ENCODE assay signal across 14 cellular contexts in the genomic region with DNA sequence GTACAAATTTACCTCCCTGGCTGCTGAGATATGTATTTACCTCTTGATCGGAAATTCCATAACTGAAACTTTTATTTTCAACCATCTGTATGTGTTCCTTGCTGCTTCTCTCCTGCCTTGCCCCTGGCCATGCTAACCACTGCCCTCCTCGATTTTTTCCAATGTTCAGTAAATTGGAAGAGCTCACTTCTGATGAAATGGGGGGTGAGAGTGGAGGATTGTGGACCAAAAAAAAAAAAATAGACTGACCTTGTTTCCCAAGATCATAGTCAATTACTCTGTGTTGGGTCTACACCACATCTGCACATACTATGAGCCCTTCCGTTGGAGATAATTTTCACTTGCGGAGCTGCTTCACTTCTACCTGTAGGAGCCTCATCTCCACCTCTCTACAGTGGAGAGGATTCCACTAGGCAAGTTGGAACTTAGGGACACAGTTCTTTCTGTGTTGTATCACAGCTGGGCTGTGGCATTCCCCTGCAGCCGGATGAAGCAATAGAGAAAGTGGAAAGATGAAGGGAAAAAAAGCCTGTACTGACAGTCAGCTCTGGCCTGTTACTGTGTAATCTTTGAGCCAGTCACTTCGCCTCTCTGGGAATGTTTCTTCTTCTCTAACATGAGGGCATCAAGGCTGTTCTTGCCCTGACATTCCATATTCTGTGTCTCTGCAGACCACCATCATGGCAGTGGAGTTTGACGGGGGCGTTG. TPM values are rescaled to one million over a fixed set of nuclear protein-coding genes. Genes with fewer than 3 reads are reported as not detected.
DNase-seq lines count a peak whose midpoint lies in the region; ATAC-seq and TF ChIP-seq lines count a peak whose summit lies in the region.
"Had no signal": no experiment of that assay in that cellular context is flagged by ENCODE, and none has a peak within 500 bp of the region (broad histone marks: within the 10 kb centered on the region; RNA-seq: fewer than 3 reads in every experiment).

No MANE protein-coding gene starts in this region.

- peaks cover 3 to 61% of the 10 kb centered on the region in 2 donors for H3K36me3 ChIP-seq in left lung
- H3K36me3 ChIP-seq in tibial nerve = peaks cover 0 to 41% (median 10%) of the 10 kb centered on the region in 3 donors
- H3K36me3 ChIP-seq: WERI-Rb-1 had no signal

- no peaks in the 10 kb centered on the region for H3K27me3 Mint-ChIP-seq in activated T-cell treated with anti-CD3 and anti-CD28 coated beads, Interleukin-2, amount 50 U/mL, for 4 hours (ENCODE audit: low read depth)
- H3K27me3 Mint-ChIP-seq in activated B cell treated with CpG ODN at 0.5 μM for 24 hours = no peaks in the 10 kb centered on the region

- 83 to 87% methylated on average over 8 of the region's 8 CpGs for WGBS in tibial nerve, 2 donors

- no peak for TF ChIP-seq EP300 in tibial nerve (IDR thresholded peaks at IDR 0.05)

- peaks cover 64% of the 10 kb centered on the region for H3K36me3 Mint-ChIP-seq in activated T-cell treated with anti-CD3 and anti-CD28 coated beads, Interleukin-2, amount 50 U/mL, for 4 hours (ENCODE audit: insufficient read depth)
- peaks cover 92% of the 10 kb centered on the region for H3K36me3 Mint-ChIP-seq in activated B cell treated with CpG ODN at 0.5 μM for 24 hours (ENCODE audit: low read depth)

- H3K9me3 ChIP-seq in left lung = no peaks in the 10 kb centered on the region
- no peaks in the 10 kb centered on the region for H3K9me3 ChIP-seq in tibial nerve

- DNase-seq in activated T-cell treated with anti-CD3 and anti-CD28 coated beads, Interleukin-2, amount 50 U/mL, for 4 hours = no peak
- DNase-seq in activated T-cell treated with anti-CD3 and anti-CD28 coated beads for 4 hours (no peak), activated B cell treated with CpG ODN at 0.5 μM for 24 hours (no peak), left lung (no peak), tibial nerve (ENCODE audit: low spot score in 2 of 2) (no peak)
- no peak for DNase-seq in effector CD8-positive, alpha-beta T cell (lab: John Stamatoyannopoulos, UW)
- DNase-seq: aorta, NCI-H2107, WERI-Rb-1 had no signal

- peak overlapping the region; percentile 98 to 99 for H3K27ac ChIP-seq in left lung
- peak overlapping the region; percentile 97 to 100 (median 98) for H3K27ac ChIP-seq in tibial nerve
- H3K27ac ChIP-seq: WERI-Rb-1 had no signal

- intact Hi-C loops in activated B cell treated with CpG ODN at 0.5 μM for 24 hours (cut with micrococcal nuclease) (no loop called here), left lung (cut with DNase I) (no loop called here)

- no peaks in the 10 kb centered on the region for H3K9me3 Mint-ChIP-seq in activated T-cell treated with anti-CD3 and anti-CD28 coated beads, Interleukin-2, amount 50 U/mL, for 4 hours
- H3K9me3 Mint-ChIP-seq in activated B cell treated with CpG ODN at 0.5 μM for 24 hours = no peaks in the 10 kb centered on the region

- ATAC-seq in activated T-cell treated with anti-CD3 and anti-CD28 coated beads, Interleukin-2, amount 50 U/mL, for 4 hours = no peak
- no peak for ATAC-seq in activated B cell treated with CpG ODN at 0.5 μM for 24 hours (ENCODE audit: low read depth)
- ATAC-seq in left lung = no peak
- ATAC-seq in HG03469 (IDR thresholded peaks at IDR 0.05; ENCODE audit: unreplicated experiment) = no peak
- ATAC-seq in HG03520 (IDR thresholded peaks at IDR 0.05; ENCODE audit: unreplicated experiment) = no peak
- ATAC-seq: esophagus mucosa, left colon had no signal

- H3K4me3 Mint-ChIP-seq in activated T-cell treated with anti-CD3 and anti-CD28 coated beads, Interleukin-2, amount 50 U/mL, for 4 hours = peak overlapping the region; percentile 100
- H3K4me3 Mint-ChIP-seq in activated B cell treated with CpG ODN at 0.5 μM for 24 hours = peak overlapping the region; percentile 99

- POLR2A ChIA-PET in activated B cell treated with CpG ODN at 0.5 μM for 24 hours (lab: Charles Lee) = interaction anchor here (0.6 to 12.3 kb wide), 11 partner anchors 9 to 446 kb away, joined by 4 to 904 read pairs (median 32); partner anchors contain the start of genes BRD2, HLA-DMA, HLA-DMB and HLA-DOB

- peaks cover 64% of the 10 kb centered on the region for H3K4me1 Mint-ChIP-seq in activated T-cell treated with anti-CD3 and anti-CD28 coated beads, Interleukin-2, amount 50 U/mL, for 4 hours (ENCODE audit: low read depth)
- H3K4me1 Mint-ChIP-seq in activated B cell treated with CpG ODN at 0.5 μM for 24 hours = peaks cover 74% of the 10 kb centered on the region

- H3K4me1 ChIP-seq in left lung (peaks cover 11 to 54% of the 10 kb centered on the region in 2 donors), tibial nerve (peaks cover 0 to 35% (median 19%) of the 10 kb centered on the region in 4 donors)

- no peak for TF ChIP-seq POLR2A in tibial nerve (IDR thresholded peaks at IDR 0.05)

- peak overlapping the region in 1 of 2 donors; percentile 94 for H3K4me3 ChIP-seq in left lung
- H3K4me3 ChIP-seq in tibial nerve = no peak overlapping the region

- H3K27ac Mint-ChIP-seq in activated B cell treated with CpG ODN at 0.5 μM for 24 hours = peak overlapping the region; percentile 98

- CTCF ChIA-PET in activated B cell treated with CpG ODN at 0.5 μM for 24 hours (lab: Charles Lee) = interaction anchor here (1.0 to 5.6 kb wide), 5 partner anchors 13 to 129 kb away, joined by 3 to 218 read pairs (median 17); partner anchors contain the start of genes PSMB8 and TAP2

- no peak for TF ChIP-seq CTCF in activated B cell treated with CpG ODN at 0.5 μM for 24 hours (IDR thresholded peaks at IDR 0.05)
- no peak for TF ChIP-seq CTCF in left lung (IDR thresholded peaks at IDR 0.05)
- no peak for TF ChIP-seq CTCF in tibial nerve (IDR thresholded peaks at IDR 0.05)

- no peaks in the 10 kb centered on the region for H3K27me3 ChIP-seq in left lung
- H3K27me3 ChIP-seq in tibial nerve = no peaks in the 10 kb centered on the region

RNA-seq across cellular contexts. Expression of gene PSMB9, which starts 1.6 kb away (rescaled TPM):
- total RNA-seq in activated T-cell treated with anti-CD3 and anti-CD28 coated beads, Interleukin-2, amount 50 U/mL, for 4 hours = 100 to 1,000 TPM; 208 to 241 (median 210) TPM
- total RNA-seq in activated B cell treated with CpG ODN at 0.5 μM for 24 hours (198 and 223 TPM in 2 replicates), left lung (10 to 100 TPM; 50.0 to 67.9 TPM), tibial nerve (10 to 100 TPM; 18.4 to 34.3 (median 20.0) TPM)

RNA-seq across cellular contexts. Expression of gene TAP1, which starts 2.1 kb away (rescaled TPM):
- 100 to 1,000 TPM; 457 to 505 (median 503) TPM for total RNA-seq in activated T-cell treated with anti-CD3 and anti-CD28 coated beads, Interleukin-2, amount 50 U/mL, for 4 hours
- total RNA-seq in activated B cell treated with CpG ODN at 0.5 μM for 24 hours (148 and 151 TPM in 2 replicates), left lung (10 to 100 TPM; 79.3 to 99.2 TPM), tibial nerve (10 to 100 TPM; 27.2 to 45.9 (median 34.4) TPM)

RNA-seq across cellular contexts. Expression of gene PSMB8, which starts 11.8 kb away (rescaled TPM):
- total RNA-seq in activated T-cell treated with anti-CD3 and anti-CD28 coated beads, Interleukin-2, amount 50 U/mL, for 4 hours = 100 to 1,000 TPM; 327 to 343 (median 337) TPM
- total RNA-seq in activated B cell treated with CpG ODN at 0.5 μM for 24 hours = 182 and 194 TPM in 2 replicates
- 100 to 1,000 TPM in 1 of 2 donors, 10 to 100 TPM in 1; 93.6 to 122 TPM for total RNA-seq in left lung
- total RNA-seq in tibial nerve = 10 to 100 TPM; 16.3 to 39.0 (median 28.4) TPM

RNA-seq across cellular contexts. Expression of gene TAP2, which starts 17.1 kb away (rescaled TPM):
- 100 to 1,000 TPM; 288 to 334 (median 305) TPM for total RNA-seq in activated T-cell treated with anti-CD3 and anti-CD28 coated beads, Interleukin-2, amount 50 U/mL, for 4 hours
- total RNA-seq in activated B cell treated with CpG ODN at 0.5 μM for 24 hours (141 and 172 TPM in 2 replicates), left lung (10 to 100 TPM; 75.9 to 90.0 TPM), tibial nerve (10 to 100 TPM; 14.1 to 21.9 (median 19.8) TPM)

RNA-seq across cellular contexts. Expression of gene HLA-DOB, which starts 38.8 kb away (rescaled TPM):
- total RNA-seq in activated T-cell treated with anti-CD3 and anti-CD28 coated beads, Interleukin-2, amount 50 U/mL, for 4 hours = 1 to 10 TPM in 2 of 3 donors, under 1 TPM in 1; 0.82 to 2.0 (median 1.2) TPM
- total RNA-seq in activated B cell treated with CpG ODN at 0.5 μM for 24 hours (95.6 and 101 TPM in 2 replicates), left lung (1 to 10 TPM; 1.5 to 2.8 TPM), tibial nerve (1 to 10 TPM in 2 of 4 donors, not detected in 2; 2.1 to 3.5 TPM)
- total RNA-seq: RPMI7951 had no signal
